In genomic region chr1:170586942-170587593, GRCh38 we compare ENCODE assay signal across 15 cellular contexts. TPM values are rescaled to one million over a fixed set of nuclear protein-coding genes. Genes with fewer than 3 reads are reported as not detected.
A peak's percentile ranks its signal among the peaks of the same experiment; 100 is the strongest.
DNase-seq lines count a peak whose midpoint lies in the region; ATAC-seq, FAIRE-seq and TF ChIP-seq lines count a peak whose summit lies in the region.
"Had no signal": no experiment of that assay in that cellular context is flagged by ENCODE, and none has a peak within 500 bp of the region (broad histone marks: within the 10 kb centered on the region; RNA-seq: fewer than 3 reads in every experiment).

No MANE protein-coding gene starts in this region.

- peak; percentile 85 for ATAC-seq in omental fat pad (ENCODE audit: low FRiP score)

- DNase-seq in AG08396 (ENCODE audit: low spot score) (peak; percentile 35), fibroblast of the conjunctiva (ENCODE audit: low read depth) (peak; percentile 80), omental fat pad (ENCODE audit: low spot score) (no peak), glutamatergic neuron (no peak), HTR-8/SVneo (ENCODE audit: insufficient read length, low spot score) (no peak), GM12891 (ENCODE audit: insufficient read length, low spot score) (no peak), NAMALWA (ENCODE audit: low spot score) (no peak)
- DNase-seq: activated CD4-positive, alpha-beta T cell treated with anti-CD3 and anti-CD28 coated beads for 1 hour; activated naive CD4-positive, alpha-beta T cell; BE2C; Kasumi-1; kidney glomerular epithelial cell; SJCRH30 had no signal

- no peaks in the 10 kb centered on the region for H3K9me3 Mint-ChIP-seq in activated naive CD8-positive, alpha-beta T cell (ENCODE audit: low read depth)
- no peaks in the 10 kb centered on the region for H3K9me3 Mint-ChIP-seq in glutamatergic neuron (ENCODE audit: unreplicated experiment)

- H3K27me3 Mint-ChIP-seq in activated naive CD8-positive, alpha-beta T cell: peaks cover 27% of the 10 kb centered on the region
- H3K27me3 Mint-ChIP-seq in glutamatergic neuron (ENCODE audit: unreplicated experiment): peaks cover 3% of the 10 kb centered on the region

- no peak for TF ChIP-seq CTCF in omental fat pad (IDR thresholded peaks at IDR 0.05)
- no peak for TF ChIP-seq CTCF in glutamatergic neuron (IDR thresholded peaks at IDR 0.05; ENCODE audit: partially characterized antibody, unreplicated experiment)

- no peak overlapping the region for H3K27ac Mint-ChIP-seq in activated naive CD8-positive, alpha-beta T cell
- H3K27ac Mint-ChIP-seq in glutamatergic neuron (ENCODE audit: unreplicated experiment): no peak overlapping the region

- H3K4me3 Mint-ChIP-seq in activated naive CD8-positive, alpha-beta T cell: peak overlapping the region; percentile 44
- no peak overlapping the region for H3K4me3 Mint-ChIP-seq in glutamatergic neuron (ENCODE audit: unreplicated experiment)

- H3K36me3 Mint-ChIP-seq in activated naive CD8-positive, alpha-beta T cell: no peaks in the 10 kb centered on the region
- H3K36me3 Mint-ChIP-seq in glutamatergic neuron (ENCODE audit: unreplicated experiment): no peaks in the 10 kb centered on the region

- TF ChIP-seq POLR2A in GM12891 (IDR thresholded peaks at IDR 0.05; ENCODE audit: low read depth, low read length): no peak

- H3K4me1 Mint-ChIP-seq in activated naive CD8-positive, alpha-beta T cell (ENCODE audit: low read depth): peaks cover 7% of the 10 kb centered on the region
- no peaks in the 10 kb centered on the region for H3K4me1 Mint-ChIP-seq in glutamatergic neuron (ENCODE audit: low read depth, unreplicated experiment)

- FAIRE-seq in HTR-8/SVneo (lab: Jason Lieb, UNC) (no peak), GM12891 (lab: Jason Lieb, UNC) (no peak)
- FAIRE-seq: endothelial cell of umbilical vein had no signal

TF ChIP-seq in GM12891, 5 proteins besides CTCF, POLR2A, EP300 and RAD21:
- TF ChIP-seq TAF1 (IDR thresholded peaks at IDR 0.05; ENCODE audit: low read depth, low read length): no peak
- TF ChIP-seq POLR2AphosphoS5 (IDR thresholded peaks at IDR 0.05; ENCODE audit: low read depth, low read length): no peak
- TF ChIP-seq SPI1 (IDR thresholded peaks at IDR 0.05; ENCODE audit: low read depth, low read length): no peak
- no peak for TF ChIP-seq PAX5 (IDR thresholded peaks at IDR 0.05; ENCODE audit: insufficient read depth, low read length, severe bottlenecking)
- no peak for TF ChIP-seq POU2F2 (IDR thresholded peaks at IDR 0.05; ENCODE audit: low read depth, low read length)

RNA-seq across cellular contexts. Expression of gene GORAB, which starts 55.1 kb away (rescaled TPM):
- total RNA-seq in omental fat pad (10 to 100 TPM in 2 of 4 donors, 1 to 10 TPM in 2; 6.2 to 14.0 (median 8.5) TPM), glutamatergic neuron (ENCODE audit: unreplicated experiment) (9.1 TPM)
- 5.0 TPM for polyA plus RNA-seq in GM12891 (2012; ENCODE audit: low read depth, missing spikeins)

Comparison
In these comparisons a context has a peak if more than half of its experiments do, and no peak if none do; other contexts are left out.
1. DNase-seq: peak in AG08396 (single experiment) and fibroblast of the conjunctiva (single experiment); none in omental fat pad (single experiment), glutamatergic neuron (single experiment), HTR-8/SVneo (single experiment), GM12891 (single experiment) and NAMALWA (single experiment).